In the genomic region with DNA sequence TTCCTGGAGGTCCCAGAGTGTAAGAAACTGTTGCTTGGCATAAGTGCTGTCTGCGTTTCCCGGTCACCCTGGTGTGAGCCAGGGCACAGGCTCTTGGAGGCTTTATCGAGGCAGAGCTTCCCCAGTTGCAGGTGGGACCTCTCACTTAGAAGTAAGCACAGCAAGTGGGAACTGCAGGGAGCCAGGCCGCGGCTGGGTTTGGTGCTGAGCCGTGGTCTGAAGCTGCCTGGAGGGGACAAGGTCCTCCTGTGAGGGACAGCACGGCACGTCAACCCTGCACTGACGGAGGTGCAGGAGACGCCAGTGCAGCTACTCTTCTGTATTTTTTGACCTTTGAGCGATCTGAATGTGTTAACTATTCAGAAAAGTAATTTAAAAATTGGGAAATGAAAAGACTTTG, we compare ENCODE assay signal across 16 cellular contexts. TPM values are rescaled to one million over a fixed set of nuclear protein-coding genes. Genes with fewer than 3 reads are reported as not detected.
DNase-seq lines count a peak whose midpoint lies in the region; ATAC-seq lines count a peak whose summit lies in the region.
"Had no signal": no experiment of that assay in that cellular context is flagged by ENCODE, and none has a peak within 500 bp of the region (broad histone marks: within the 10 kb centered on the region; RNA-seq: fewer than 3 reads in every experiment).

No MANE protein-coding gene starts in this region.

- H3K27me3 Mint-ChIP-seq in activated CD8-positive, alpha-beta T cell treated with anti-CD3 and anti-CD28 coated beads, Interleukin-2, amount 10 ng/mL, durations not matched to agents 7 days and 5 days (ENCODE audit: low read depth): no peaks in the 10 kb centered on the region
- H3K27me3 Mint-ChIP-seq in immature natural killer cell (ENCODE audit: low read depth in 3 of 3): peaks cover 0 to 11% (median 2%) of the 10 kb centered on the region in 3 donors
- H3K27me3 Mint-ChIP-seq in stimulated activated naive B cell treated with anti-CD40 and anti-IgM and Interleukin-4, amounts not matched to agents 10 μg/mL and 1 μg/mL and 100 μg/mL, for 72 hours: peaks cover 0 to 5% of the 10 kb centered on the region in 2 donors

- no peaks in the 10 kb centered on the region for H3K9me3 ChIP-seq in effector memory CD4-positive, alpha-beta T cell (ENCODE audit: control insufficient read depth, low read length)
- H3K9me3 ChIP-seq: thyroid gland had no signal

- H3K9me3 Mint-ChIP-seq in activated CD8-positive, alpha-beta T cell treated with anti-CD3 and anti-CD28 coated beads, Interleukin-2, amount 10 ng/mL, durations not matched to agents 7 days and 5 days (ENCODE audit: insufficient read depth): no peaks in the 10 kb centered on the region
- H3K9me3 Mint-ChIP-seq in immature natural killer cell: no peaks in the 10 kb centered on the region
- no peaks in the 10 kb centered on the region for H3K9me3 Mint-ChIP-seq in stimulated activated naive B cell treated with anti-CD40 and anti-IgM and Interleukin-4, amounts not matched to agents 10 μg/mL and 1 μg/mL and 100 μg/mL, for 72 hours
- H3K9me3 Mint-ChIP-seq: HFFc6 had no signal

- peak overlapping the region; percentile 57 for H3K27ac Mint-ChIP-seq in activated CD8-positive, alpha-beta T cell treated with anti-CD3 and anti-CD28 coated beads, Interleukin-2, amount 10 ng/mL, durations not matched to agents 7 days and 5 days
- H3K27ac Mint-ChIP-seq in immature natural killer cell: peak overlapping the region in 3 of 6 donors; percentile 49 to 61 (median 56)
- H3K27ac Mint-ChIP-seq in stimulated activated naive B cell treated with anti-CD40 and anti-IgM and Interleukin-4, amounts not matched to agents 10 μg/mL and 1 μg/mL and 100 μg/mL, for 72 hours: peak overlapping the region; percentile 31
- H3K27ac Mint-ChIP-seq: HFFc6 had no signal

- peaks cover 29% of the 10 kb centered on the region for H3K36me3 Mint-ChIP-seq in activated CD8-positive, alpha-beta T cell treated with anti-CD3 and anti-CD28 coated beads, Interleukin-2, amount 10 ng/mL, durations not matched to agents 7 days and 5 days (ENCODE audit: low read depth)
- H3K36me3 Mint-ChIP-seq in immature natural killer cell: no peaks in the 10 kb centered on the region
- peaks cover 8 to 26% of the 10 kb centered on the region in 2 donors for H3K36me3 Mint-ChIP-seq in stimulated activated naive B cell treated with anti-CD40 and anti-IgM and Interleukin-4, amounts not matched to agents 10 μg/mL and 1 μg/mL and 100 μg/mL, for 72 hours

- DNase-seq in left ventricle myocardium superior: peak; percentile 19
- no peak for DNase-seq in Right ventricle myocardium inferior (ENCODE audit: missing footprints)
- no peak for DNase-seq in activated CD8-positive, alpha-beta T cell treated with anti-CD3 and anti-CD28 coated beads, Interleukin-2, amount 10 ng/mL, durations not matched to agents 7 days and 5 days
- DNase-seq in immature natural killer cell: no peak
- no peak for DNase-seq in stimulated activated naive B cell treated with anti-CD40 and anti-IgM and Interleukin-4, amounts not matched to agents 10 μg/mL and 1 μg/mL and 100 μg/mL, for 72 hours
- no peak for DNase-seq in effector memory CD4-positive, alpha-beta T cell
- DNase-seq: activated CD4-positive, CD25-positive, alpha-beta regulatory T cell; activated effector memory CD4-positive, alpha-beta T cell treated with anti-CD3 and anti-CD28 coated beads, Interleukin-2, amount 50 U/mL, for 16 hours; DMS53; foreskin melanocyte; HFFc6; NCI-H146; NCI-H446 treated with DMSO at 0.1 percent for 48 hours; thyroid gland had no signal

- POLR2A ChIA-PET in activated CD8-positive, alpha-beta T cell treated with anti-CD3 and anti-CD28 coated beads, Interleukin-2, amount 10 ng/mL, durations not matched to agents 7 days and 5 days (lab: Charles Lee): interaction anchor here (0.7 to 1.4 kb wide), 5 partner anchors 10 to 412 kb away, joined by 3 to 4 read pairs (median 3); a partner anchor contains a TSS

- peaks cover 77% of the 10 kb centered on the region for H3K4me1 Mint-ChIP-seq in activated CD8-positive, alpha-beta T cell treated with anti-CD3 and anti-CD28 coated beads, Interleukin-2, amount 10 ng/mL, durations not matched to agents 7 days and 5 days (ENCODE audit: low read depth)
- peaks cover 52 to 62% of the 10 kb centered on the region in 2 donors for H3K4me1 Mint-ChIP-seq in immature natural killer cell
- H3K4me1 Mint-ChIP-seq in stimulated activated naive B cell treated with anti-CD40 and anti-IgM and Interleukin-4, amounts not matched to agents 10 μg/mL and 1 μg/mL and 100 μg/mL, for 72 hours: peaks cover 48 to 73% of the 10 kb centered on the region in 2 donors

- H3K4me3 ChIP-seq in effector memory CD4-positive, alpha-beta T cell (ENCODE audit: insufficient read depth, low read depth, low read length, poor library complexity, severe bottlenecking): no peak overlapping the region
- H3K4me3 ChIP-seq: thyroid gland had no signal

- no peak for ATAC-seq in left ventricle myocardium superior
- ATAC-seq in Right ventricle myocardium inferior: no peak
- no peak for ATAC-seq in activated CD8-positive, alpha-beta T cell treated with anti-CD3 and anti-CD28 coated beads, Interleukin-2, amount 10 ng/mL, durations not matched to agents 7 days and 5 days
- ATAC-seq in stimulated activated naive B cell treated with anti-CD40 and anti-IgM and Interleukin-4, amounts not matched to agents 10 μg/mL and 1 μg/mL and 100 μg/mL, for 72 hours (replicated peaks): no peak
- no peak for ATAC-seq in GM18519 (IDR thresholded peaks at IDR 0.05; ENCODE audit: low FRiP score, unreplicated experiment)
- no peak for ATAC-seq in HG03354 (IDR thresholded peaks at IDR 0.05; ENCODE audit: poor library complexity, severe bottlenecking, unreplicated experiment)

- H3K4me1 ChIP-seq in effector memory CD4-positive, alpha-beta T cell (ENCODE audit: control insufficient read depth, insufficient read depth, low read length, poor library complexity, severe bottlenecking): peaks cover 43% of the 10 kb centered on the region

- no peaks in the 10 kb centered on the region for H3K27me3 ChIP-seq in effector memory CD4-positive, alpha-beta T cell (replicated peaks; ENCODE audit: control insufficient read depth, insufficient read depth, low read length, poor library complexity, severe bottlenecking)
- H3K27me3 ChIP-seq: thyroid gland had no signal

- CTCF ChIA-PET in activated CD8-positive, alpha-beta T cell treated with anti-CD3 and anti-CD28 coated beads, Interleukin-2, amount 10 ng/mL, durations not matched to agents 7 days and 5 days (lab: Charles Lee): interaction anchor here (1.0 to 3.2 kb wide), 4 partner anchors 9 to 255 kb away, joined by 3 to 13 read pairs (median 4); no protein-coding TSS in a partner anchor

- peak overlapping the region; percentile 79 for H3K4me3 Mint-ChIP-seq in activated CD8-positive, alpha-beta T cell treated with anti-CD3 and anti-CD28 coated beads, Interleukin-2, amount 10 ng/mL, durations not matched to agents 7 days and 5 days
- peak overlapping the region; percentile 60 to 78 (median 74) for H3K4me3 Mint-ChIP-seq in immature natural killer cell
- no peak overlapping the region for H3K4me3 Mint-ChIP-seq in stimulated activated naive B cell treated with anti-CD40 and anti-IgM and Interleukin-4, amounts not matched to agents 10 μg/mL and 1 μg/mL and 100 μg/mL, for 72 hours

- H3K27ac ChIP-seq in effector memory CD4-positive, alpha-beta T cell (ENCODE audit: insufficient read depth, low read length, poor library complexity, severe bottlenecking): no peak overlapping the region
- H3K27ac ChIP-seq: thyroid gland had no signal

- intact Hi-C loops in left ventricle myocardium superior (cut with micrococcal nuclease): no loop called here
- intact Hi-C loops in Right ventricle myocardium inferior (cut with DNase I): no loop called here

- no peaks in the 10 kb centered on the region for H3K36me3 ChIP-seq in effector memory CD4-positive, alpha-beta T cell (ENCODE audit: control insufficient read depth, insufficient read depth, low read length)
- H3K36me3 ChIP-seq: thyroid gland had no signal

RNA-seq across cellular contexts. Expression of a gene that starts 55.8 kb away (rescaled TPM):
- total RNA-seq in left ventricle myocardium superior (30.8 TPM), Right ventricle myocardium inferior (28.1 TPM)
- 10 to 100 TPM; 93.0 to 97.3 TPM for total RNA-seq in activated CD8-positive, alpha-beta T cell treated with anti-CD3 and anti-CD28 coated beads, Interleukin-2, amount 10 ng/mL, durations not matched to agents 7 days and 5 days
- polyA plus RNA-seq in immature natural killer cell: 1 to 10 TPM; 3.2 to 8.0 (median 3.9) TPM

RNA-seq across cellular contexts. Expression of a gene that starts 58.1 kb away (rescaled TPM):
- total RNA-seq in left ventricle myocardium superior: 72.1 TPM
- total RNA-seq in Right ventricle myocardium inferior: 65.7 TPM
- 100 to 1,000 TPM; 213 to 217 TPM for total RNA-seq in activated CD8-positive, alpha-beta T cell treated with anti-CD3 and anti-CD28 coated beads, Interleukin-2, amount 10 ng/mL, durations not matched to agents 7 days and 5 days
- 10 to 100 TPM; 30.9 to 91.5 (median 55.5) TPM for polyA plus RNA-seq in immature natural killer cell

Comparison
In these comparisons a context has a peak if more than half of its experiments do, and no peak if none do; other contexts are left out.
1. H3K4me3 Mint-ChIP-seq: peak in activated CD8-positive, alpha-beta T cell treated with anti-CD3 and anti-CD28 coated beads, Interleukin-2, amount 10 ng/mL, durations not matched to agents 7 days and 5 days (single experiment) and immature natural killer cell (5 of 5); none in stimulated activated naive B cell treated with anti-CD40 and anti-IgM and Interleukin-4, amounts not matched to agents 10 μg/mL and 1 μg/mL and 100 μg/mL, for 72 hours (0 of 2).